Comparison of ENCODE assay signal across 27 cellular contexts in the genomic region with DNA sequence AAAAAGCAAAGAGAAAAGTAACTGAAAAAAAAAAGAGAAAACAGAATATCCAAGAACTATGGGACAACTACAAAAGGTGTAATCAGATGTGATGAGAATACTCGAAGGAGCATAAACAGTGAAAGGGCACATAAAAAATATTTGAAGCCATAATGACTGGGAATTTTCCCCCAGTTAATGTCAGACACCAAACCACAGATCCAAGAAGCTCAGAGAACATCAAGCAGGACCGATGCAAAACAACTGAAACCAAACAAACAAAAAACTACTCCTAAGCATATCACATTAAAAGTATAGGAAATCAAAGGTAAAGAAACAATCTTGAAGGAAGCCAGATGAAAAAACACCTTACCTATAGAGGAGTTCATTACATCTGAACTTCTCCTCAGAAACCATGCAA. TPM values are rescaled to one million over a fixed set of nuclear protein-coding genes. Genes with fewer than 3 reads are reported as not detected.
"Had no signal": no experiment of that assay in that cellular context is flagged by ENCODE, and none has a peak within 500 bp of the region (broad histone marks: within the 10 kb centered on the region; RNA-seq: fewer than 3 reads in every experiment).

No MANE protein-coding gene starts in this region.

- H3K27ac Mint-ChIP-seq: dendritic cell treated with granulocyte-macrophage colony-stimulating factor and Interleukin-4, amounts not matched to agents 40 ng/mL and 50 ng/mL, for 4 days; effector memory CD8-positive, alpha-beta T cell; endodermal cell had no signal

- H3K36me3 ChIP-seq: colonic mucosa, esophagus muscularis mucosa, esophagus squamous epithelium, gastrocnemius medialis, gastroesophageal sphincter, heart left ventricle, heart right ventricle had no signal

- ATAC-seq: effector memory CD8-positive, alpha-beta T cell; esophagus mucosa; foreskin keratinocyte; gastrocnemius medialis; gastroesophageal sphincter; heart left ventricle; heart right ventricle had no signal

- H3K4me1 Mint-ChIP-seq: endodermal cell had no signal

- DNase-seq: colonic mucosa; cortex of kidney; dermis blood vessel endothelial cell; dorsolateral prefrontal cortex; effector CD4-positive, alpha-beta T cell; effector CD8-positive, alpha-beta T cell; effector memory CD4-positive, alpha-beta T cell; effector memory CD8-positive, alpha-beta T cell; endodermal cell; erythroblast; esophagus squamous epithelium; foreskin fibroblast; foreskin keratinocyte; foreskin melanocyte; gastrocnemius medialis; glutamatergic neuron; head of caudate nucleus; heart left ventricle; heart right ventricle had no signal

- H3K27me3 ChIP-seq: colonic mucosa, esophagus squamous epithelium, foreskin keratinocyte, gastroesophageal sphincter, heart left ventricle, heart right ventricle had no signal

- H3K27ac ChIP-seq: colonic mucosa, coronary artery, dorsolateral prefrontal cortex, epithelial cell of prostate, esophagus muscularis mucosa, esophagus squamous epithelium, foreskin keratinocyte, gastrocnemius medialis, gastroesophageal sphincter, heart left ventricle, heart right ventricle had no signal

- H3K4me3 Mint-ChIP-seq: dendritic cell treated with granulocyte-macrophage colony-stimulating factor and Interleukin-4, amounts not matched to agents 40 ng/mL and 50 ng/mL, for 4 days; effector memory CD8-positive, alpha-beta T cell; endodermal cell had no signal

- H3K4me3 ChIP-seq: colonic mucosa, coronary artery, dorsolateral prefrontal cortex, esophagus muscularis mucosa, esophagus squamous epithelium, gastrocnemius medialis, gastroesophageal sphincter, heart left ventricle, heart right ventricle had no signal

- H3K4me1 ChIP-seq: colonic mucosa, esophagus muscularis mucosa, esophagus squamous epithelium, foreskin keratinocyte, gastrocnemius medialis, gastroesophageal sphincter, heart left ventricle, heart right ventricle had no signal

- H3K9me3 ChIP-seq: colonic mucosa, esophagus squamous epithelium had no signal

RNA-seq across cellular contexts. Expression of gene IRX5, which starts 27.6 kb away (rescaled TPM):
- total RNA-seq: endothelial cell of umbilical vein, fibroblast of villous mesenchyme had no signal
- polyA plus RNA-seq: endothelial cell of umbilical vein had no signal
